ENCODE assay signal across 1 cellular context in genomic region chr17:3962217-3963069, GRCh38.
TF ChIP-seq lines count a peak whose summit lies in the region.

No MANE protein-coding gene starts in this region.

TF ChIP-seq in K562, 482 proteins besides CTCF, POLR2A, EP300 and RAD21 (continued from another document):
- TF ChIP-seq POLR2G (IDR thresholded peaks at IDR 0.05; ENCODE audit: low read depth, low read length) = peak; percentile 66
TF ChIP-seq in K562: peak in this region for 1.
